8 cellular contexts compared by ENCODE assay signal in the genomic region with DNA sequence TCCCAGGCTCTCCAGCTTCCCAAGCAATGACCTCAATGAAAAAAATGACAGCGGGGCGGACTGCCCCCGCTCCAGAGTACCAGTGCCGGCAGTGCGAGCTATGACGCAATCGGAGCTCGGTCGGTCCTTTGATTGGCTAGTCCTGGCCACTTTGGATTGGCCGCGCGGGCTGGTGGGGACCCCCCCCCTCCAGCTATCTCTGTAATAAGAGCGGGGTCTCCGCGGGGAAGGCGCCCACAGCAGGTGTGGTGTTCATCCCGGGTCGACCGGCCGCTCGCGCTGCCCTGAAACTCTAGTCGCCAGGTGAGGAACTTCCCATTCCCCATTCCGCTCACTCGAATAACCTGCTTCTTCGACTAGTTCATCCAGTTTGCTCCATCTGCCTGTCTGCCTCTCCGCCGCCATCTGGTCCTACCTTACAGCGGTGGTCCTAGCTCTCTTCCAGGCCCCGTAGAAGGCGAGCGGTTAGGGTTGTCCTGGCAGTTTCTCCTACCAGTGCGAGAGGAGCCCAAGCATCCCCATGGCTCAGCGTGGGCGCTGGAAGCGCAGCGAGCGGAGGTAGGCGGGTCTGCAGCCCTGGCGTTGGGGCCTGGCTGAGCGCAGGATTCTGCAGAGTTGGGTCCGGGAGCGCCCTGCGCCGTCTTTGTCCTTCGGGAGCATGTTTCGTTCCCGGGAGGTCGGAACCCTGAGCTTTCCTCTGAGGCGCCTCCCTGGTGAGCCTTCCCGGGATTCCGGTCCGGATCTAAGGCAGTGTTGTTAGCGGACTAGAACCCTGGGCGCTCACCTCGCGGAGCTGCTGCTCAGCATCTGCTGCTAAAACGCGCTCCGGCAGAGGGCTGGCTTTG. TPM values are rescaled to one million over a fixed set of nuclear protein-coding genes. Genes with fewer than 3 reads are reported as not detected.
DNase-seq lines count a peak whose midpoint lies in the region; ATAC-seq and TF ChIP-seq lines count a peak whose summit lies in the region.

CALCB (plus strand) TSS at position 233 of the 845 bp plus-strand sequence. CDS start 1,126 bp downstream, outside the sequence.

- peaks cover 11% of the 10 kb centered on the region for H3K9me3 ChIP-seq in HUES64 (ENCODE audit: insufficient read depth, low read depth, low read length)

- H3K36me3 Mint-ChIP-seq in activated CD4-positive, alpha-beta memory T cell treated with anti-CD3 and anti-CD28 coated beads for 36 hours: no peaks in the 10 kb centered on the region

- H3K27ac ChIP-seq in ACC112 (ENCODE audit: low read depth, low read length): no peak within 1 kb of the TSS
- H3K27ac ChIP-seq in HUES64 (ENCODE audit: low read depth, low read length): no peak within 1 kb of the TSS

- CTCF ChIA-PET in activated CD4-positive, alpha-beta memory T cell treated with anti-CD3 and anti-CD28 coated beads for 36 hours (lab: Charles Lee): interaction anchor here (1.2 to 8.1 kb wide), 12 partner anchors 17 to 283 kb away, joined by 3 to 206 read pairs (median 10); no protein-coding TSS in a partner anchor

- H3K27me3 ChIP-seq in ACC112 (ENCODE audit: insufficient read depth, low read length) (peaks cover 60% of the 10 kb centered on the region), HUES64 (ENCODE audit: insufficient read depth, low read length) (peaks cover 33% of the 10 kb centered on the region)

- H3K36me3 ChIP-seq in ACC112 (ENCODE audit: insufficient read depth, low read length): no peaks in the 10 kb centered on the region
- H3K36me3 ChIP-seq in HUES64 (ENCODE audit: insufficient read depth, low read length): no peaks in the 10 kb centered on the region

- peaks cover 17% of the 10 kb centered on the region for H3K4me1 Mint-ChIP-seq in activated CD4-positive, alpha-beta memory T cell treated with anti-CD3 and anti-CD28 coated beads for 36 hours (ENCODE audit: low read depth)

- POLR2A ChIA-PET in activated CD4-positive, alpha-beta memory T cell treated with anti-CD3 and anti-CD28 coated beads for 36 hours (lab: Charles Lee): interaction anchor here (1.9 kb wide), 1 partner anchor 100 kb away, joined by 9 read pairs; no protein-coding TSS in a partner anchor

- H3K9me3 Mint-ChIP-seq in activated CD4-positive, alpha-beta memory T cell treated with anti-CD3 and anti-CD28 coated beads for 36 hours: peaks cover 15% of the 10 kb centered on the region

- no peak for TF ChIP-seq CTCF in fibroblast of mammary gland (conservative IDR thresholded peaks at IDR 0.05; ENCODE audit: control insufficient read depth, insufficient read depth, low read depth, low read length)
- TF ChIP-seq CTCF in omental fat pad (IDR thresholded peaks at IDR 0.05): no peak

- H3K27me3 Mint-ChIP-seq in activated CD4-positive, alpha-beta memory T cell treated with anti-CD3 and anti-CD28 coated beads for 36 hours: peaks cover 10% of the 10 kb centered on the region

- DNase-seq in activated CD4-positive, alpha-beta memory T cell treated with anti-CD3 and anti-CD28 coated beads for 36 hours: peak; percentile 54
- DNase-seq in fibroblast of mammary gland (ENCODE audit: low read depth): peak; percentile 32
- DNase-seq in omental fat pad (ENCODE audit: low spot score): no peak
- DNase-seq in NK-92 treated with Interleukin-12 subunit alpha and Interleukin-12 subunit beta, amount 100 ng/mL, for 24 hours (lab: John Stamatoyannopoulos, UW): no peak

- peak within 1 kb of the TSS; percentile 68 for H3K4me3 ChIP-seq in ACC112 (ENCODE audit: low read depth, low read length)
- peak within 1 kb of the TSS; percentile 58 for H3K4me3 ChIP-seq in HUES64 (ENCODE audit: low read length)
- H3K4me3 ChIP-seq in fibroblast of mammary gland (ENCODE audit: control insufficient read depth, low read depth, low read length): peak within 1 kb of the TSS; percentile 33

- no peaks in the 10 kb centered on the region for H3K79me2 ChIP-seq in ACC112 (ENCODE audit: control insufficient read depth, insufficient read depth, low read length, unreplicated experiment)

- H3K4me3 Mint-ChIP-seq in activated CD4-positive, alpha-beta memory T cell treated with anti-CD3 and anti-CD28 coated beads for 36 hours: peak within 1 kb of the TSS; percentile 78

- ATAC-seq in omental fat pad (ENCODE audit: low FRiP score) (peak; percentile 70), HG03045 (IDR thresholded peaks at IDR 0.05; ENCODE audit: unreplicated experiment) (no peak), GM21367 (IDR thresholded peaks at IDR 0.05; ENCODE audit: unreplicated experiment) (no peak)

- no peak within 1 kb of the TSS for H3K9ac ChIP-seq in HUES64 (ENCODE audit: low read depth, low read length)

- peaks cover 11% of the 10 kb centered on the region for H3K4me1 ChIP-seq in ACC112 (ENCODE audit: control insufficient read depth, insufficient read depth, low read length, unreplicated experiment)
- peaks cover 4% of the 10 kb centered on the region; the same call in 1 of the 2 replicates for H3K4me1 ChIP-seq in HUES64 (ENCODE audit: insufficient read depth, low read length)

- intact Hi-C loops in activated CD4-positive, alpha-beta memory T cell treated with anti-CD3 and anti-CD28 coated beads for 36 hours (cut with micrococcal nuclease): loop anchor here (1.0 to 10.0 kb wide), 7 partner anchors 20 to 698 kb away; partner anchors contain the start of genes PDE3B and PSMA1

- peak within 1 kb of the TSS; percentile 26 for H3K27ac Mint-ChIP-seq in activated CD4-positive, alpha-beta memory T cell treated with anti-CD3 and anti-CD28 coated beads for 36 hours

- 1% methylated on average over 59 of the region's 60 CpGs for WGBS in HUES64

- peak within 1 kb of the TSS; percentile 20 for H2AFZ ChIP-seq in ACC112 (ENCODE audit: low read length, unreplicated experiment)

RNA-seq across cellular contexts. Expression of gene CALCB, which starts in this region (rescaled TPM):
- polyA plus RNA-seq in HUES64 (2013, experiment 1 of 2): 2.6 TPM
- polyA plus RNA-seq in HUES64 (2013, experiment 2 of 2): 3.0 TPM
- total RNA-seq in activated CD4-positive, alpha-beta memory T cell treated with anti-CD3 and anti-CD28 coated beads for 36 hours: 1 to 10 TPM; 2.5 to 2.9 TPM
- under 1 TPM in 3 of 4 donors, not detected in 1; 0.36 to 0.44 (median 0.37) TPM for total RNA-seq in omental fat pad

Comparison
In these comparisons a context has a peak if more than half of its experiments do, and no peak if none do; other contexts are left out.
1. Peak in ATAC-seq in omental fat pad; RNA of the gene not detected or under 1 TPM.
2. DNase-seq: peak in activated CD4-positive, alpha-beta memory T cell treated with anti-CD3 and anti-CD28 coated beads for 36 hours (single experiment) and fibroblast of mammary gland (single experiment); none in omental fat pad (single experiment) and NK-92 treated with Interleukin-12 subunit alpha and Interleukin-12 subunit beta, amount 100 ng/mL, for 24 hours (single experiment).
3. Peak in every context shown above with its lines, with median percentiles within 50 percentile points of each other: H3K4me3 ChIP-seq.